Comparison of ENCODE assay signal across 20 cellular contexts in genomic region chr6:100260584-100260983, GRCh38.
"Had no signal": no experiment of that assay in that cellular context is flagged by ENCODE, and none has a peak within 500 bp of the region (broad histone marks: within the 10 kb centered on the region; RNA-seq: fewer than 3 reads in every experiment).

No MANE protein-coding gene starts in this region.

- H3K4me1 Mint-ChIP-seq: stimulated activated naive CD8-positive, alpha-beta T cell treated with anti-CD3 and anti-CD28 coated beads, Interleukin-15, amount 100 ng/mL, for 72 hours had no signal

- H3K9me3 Mint-ChIP-seq: activated B cell treated with CpG ODN at 0.5 μM for 24 hours; activated CD8-positive, alpha-beta T cell treated with anti-CD3 and anti-CD28 coated beads for 36 hours; activated naive CD4-positive, alpha-beta T cell treated with anti-CD3 and anti-CD28 coated beads, Interleukin-2, amount 50 U/mL, for 72 hours; mesothelial cell of epicardium; neural crest cell; stimulated activated naive CD8-positive, alpha-beta T cell treated with anti-CD3 and anti-CD28 coated beads, Interleukin-15, amount 100 ng/mL, for 72 hours had no signal

- H3K36me3 Mint-ChIP-seq: activated naive CD4-positive, alpha-beta T cell treated with anti-CD3 and anti-CD28 coated beads, Interleukin-2, amount 50 U/mL, for 72 hours; mesothelial cell of epicardium had no signal

- H3K27ac Mint-ChIP-seq: activated B cell treated with CpG ODN at 0.5 μM for 24 hours; activated CD8-positive, alpha-beta T cell treated with anti-CD3 and anti-CD28 coated beads for 36 hours; activated naive CD4-positive, alpha-beta T cell treated with anti-CD3 and anti-CD28 coated beads, Interleukin-2, amount 50 U/mL, for 72 hours; mesothelial cell of epicardium; stimulated activated naive CD8-positive, alpha-beta T cell treated with anti-CD3 and anti-CD28 coated beads, Interleukin-15, amount 100 ng/mL, for 72 hours had no signal

- H3K4me3 ChIP-seq: coronary artery, esophagus muscularis mucosa, gastrocnemius medialis, lower lobe of right lung, psoas muscle, spleen, upper lobe of left lung had no signal

- H3K27ac ChIP-seq: coronary artery, esophagus muscularis mucosa, gastrocnemius medialis, lower lobe of right lung, psoas muscle, spleen, upper lobe of left lung had no signal

- H3K27me3 Mint-ChIP-seq: activated B cell treated with CpG ODN at 0.5 μM for 24 hours; stimulated activated naive CD8-positive, alpha-beta T cell treated with anti-CD3 and anti-CD28 coated beads, Interleukin-15, amount 100 ng/mL, for 72 hours had no signal

- DNase-seq: activated B cell treated with CpG ODN at 0.5 μM for 24 hours; activated CD4-positive, alpha-beta T cell treated with anti-CD3 and anti-CD28 coated beads for 48 hours; activated CD8-positive, alpha-beta T cell treated with anti-CD3 and anti-CD28 coated beads for 36 hours; activated effector memory CD4-positive, alpha-beta T cell treated with anti-CD3 and anti-CD28 coated beads, Interleukin-2, amount 50 U/mL, for 16 hours; activated T-cell treated with anti-CD3 and anti-CD28 coated beads, Interleukin-2, amount 50 U/mL, for 48 hours; central memory CD4-positive, alpha-beta T cell; gastrocnemius medialis; left colon; lower lobe of right lung; psoas muscle; spleen; stimulated activated naive CD8-positive, alpha-beta T cell treated with anti-CD3 and anti-CD28 coated beads, Interleukin-15, amount 100 ng/mL, for 72 hours; upper lobe of left lung had no signal

- H3K4me1 ChIP-seq: esophagus muscularis mucosa, gastrocnemius medialis, lower lobe of right lung, psoas muscle, upper lobe of left lung had no signal

- FAIRE-seq: TTC549 had no signal

- H3K27me3 ChIP-seq: esophagus muscularis mucosa, gastrocnemius medialis, spleen, upper lobe of left lung had no signal

- H3K4me3 Mint-ChIP-seq: activated B cell treated with CpG ODN at 0.5 μM for 24 hours; activated CD8-positive, alpha-beta T cell treated with anti-CD3 and anti-CD28 coated beads for 36 hours; mesothelial cell of epicardium; neural crest cell; stimulated activated naive CD8-positive, alpha-beta T cell treated with anti-CD3 and anti-CD28 coated beads, Interleukin-15, amount 100 ng/mL, for 72 hours had no signal

- ATAC-seq: activated CD8-positive, alpha-beta T cell treated with anti-CD3 and anti-CD28 coated beads for 36 hours; activated naive CD4-positive, alpha-beta T cell treated with anti-CD3 and anti-CD28 coated beads, Interleukin-2, amount 50 U/mL, for 72 hours; gastrocnemius medialis; left colon; lower lobe of right lung; psoas muscle; sciatic nerve; stimulated activated naive CD8-positive, alpha-beta T cell treated with anti-CD3 and anti-CD28 coated beads, Interleukin-15, amount 100 ng/mL, for 72 hours had no signal

- H3K9me3 ChIP-seq: esophagus muscularis mucosa, gastrocnemius medialis, lower lobe of right lung, psoas muscle, spleen, upper lobe of left lung had no signal

- H3K36me3 ChIP-seq: esophagus muscularis mucosa, gastrocnemius medialis, lower lobe of right lung, spleen, upper lobe of left lung had no signal
